ENCODE assay signal across 23 cellular contexts in genomic region chr4:41432219-41432618, GRCh38.
DNase-seq lines count a peak whose midpoint lies in the region; ATAC-seq and TF ChIP-seq lines count a peak whose summit lies in the region.
"Had no signal": no experiment of that assay in that cellular context is flagged by ENCODE, and none has a peak within 500 bp of the region (broad histone marks: within the 10 kb centered on the region; RNA-seq: fewer than 3 reads in every experiment).

No MANE protein-coding gene starts in this region.

- H3K36me3 Mint-ChIP-seq in endothelial cell (ENCODE audit: low read depth, unreplicated experiment), result peaks cover 25% of the 10 kb centered on the region
- H3K36me3 Mint-ChIP-seq in neural crest cell (ENCODE audit: low read depth), result no peaks in the 10 kb centered on the region
- no peaks in the 10 kb centered on the region for H3K36me3 Mint-ChIP-seq in CD8-positive, alpha-beta T cell
- H3K36me3 Mint-ChIP-seq: activated naive CD4-positive, alpha-beta T cell treated with anti-CD3 and anti-CD28 coated beads, Interleukin-2, amount 50 U/mL, for 72 hours; stimulated activated memory B cell treated with anti-CD40 and anti-IgM and Interleukin-4, amounts not matched to agents 10 μg/mL and 1 μg/mL and 100 μg/mL, for 72 hours had no signal

- H3K36me3 ChIP-seq in left ventricle myocardium inferior, result no peaks in the 10 kb centered on the region
- H3K36me3 ChIP-seq in CD8-positive, alpha-beta T cell (ENCODE audit: insufficient read depth, low read length), result no peaks in the 10 kb centered on the region
- H3K36me3 ChIP-seq: BLaER1, brain microvascular endothelial cell, ovary had no signal

- H3K27me3 Mint-ChIP-seq in endothelial cell (ENCODE audit: unreplicated experiment), result peaks cover 10% of the 10 kb centered on the region
- no peaks in the 10 kb centered on the region for H3K27me3 Mint-ChIP-seq in neural crest cell (ENCODE audit: low read depth)
- H3K27me3 Mint-ChIP-seq in CD8-positive, alpha-beta T cell (ENCODE audit: low read depth), result no peaks in the 10 kb centered on the region
- H3K27me3 Mint-ChIP-seq: activated CD8-positive, alpha-beta T cell treated with anti-CD3 and anti-CD28 coated beads for 36 hours; stimulated activated memory B cell treated with anti-CD40 and anti-IgM and Interleukin-4, amounts not matched to agents 10 μg/mL and 1 μg/mL and 100 μg/mL, for 72 hours had no signal

- ATAC-seq in left cardiac atrium, result no peak
- no peak for ATAC-seq in CD8-positive, alpha-beta T cell
- ATAC-seq in GM21619 (IDR thresholded peaks at IDR 0.05; ENCODE audit: unreplicated experiment), result no peak
- ATAC-seq: activated CD8-positive, alpha-beta T cell treated with anti-CD3 and anti-CD28 coated beads for 36 hours; activated naive CD4-positive, alpha-beta T cell treated with anti-CD3 and anti-CD28 coated beads, Interleukin-2, amount 50 U/mL, for 72 hours; foreskin keratinocyte; right cardiac atrium; stimulated activated memory B cell treated with anti-CD40 and anti-IgM and Interleukin-4, amounts not matched to agents 10 μg/mL and 1 μg/mL and 100 μg/mL, for 72 hours had no signal

- intact Hi-C loops in left ventricle myocardium inferior (cut with micrococcal nuclease) (no loop called here), left cardiac atrium (cut with DNase I) (no loop called here)
- intact Hi-C loops in CD8-positive, alpha-beta T cell (cut with DNase I, micrococcal nuclease), result no loop called here

- no peak overlapping the region for H3K4me3 ChIP-seq in left ventricle myocardium inferior
- no peak overlapping the region for H3K4me3 ChIP-seq in CD8-positive, alpha-beta T cell (ENCODE audit: low read depth, low read length)
- H3K4me3 ChIP-seq: BLaER1, ovary had no signal

- no peaks in the 10 kb centered on the region for H3K9me3 Mint-ChIP-seq in endothelial cell (ENCODE audit: unreplicated experiment)
- H3K9me3 Mint-ChIP-seq in neural crest cell, result no peaks in the 10 kb centered on the region
- no peaks in the 10 kb centered on the region for H3K9me3 Mint-ChIP-seq in CD8-positive, alpha-beta T cell
- H3K9me3 Mint-ChIP-seq: activated CD8-positive, alpha-beta T cell treated with anti-CD3 and anti-CD28 coated beads for 36 hours; activated naive CD4-positive, alpha-beta T cell treated with anti-CD3 and anti-CD28 coated beads, Interleukin-2, amount 50 U/mL, for 72 hours had no signal

- H3K4me1 Mint-ChIP-seq in endothelial cell (ENCODE audit: unreplicated experiment), result peaks cover 70% of the 10 kb centered on the region
- peaks cover 64% of the 10 kb centered on the region for H3K4me1 Mint-ChIP-seq in neural crest cell
- no peaks in the 10 kb centered on the region for H3K4me1 Mint-ChIP-seq in CD8-positive, alpha-beta T cell (ENCODE audit: low read depth)
- H3K4me1 Mint-ChIP-seq: stimulated activated memory B cell treated with anti-CD40 and anti-IgM and Interleukin-4, amounts not matched to agents 10 μg/mL and 1 μg/mL and 100 μg/mL, for 72 hours had no signal

- H3K4me1 ChIP-seq in left ventricle myocardium inferior, result peaks cover 97% of the 10 kb centered on the region
- H3K4me1 ChIP-seq in CD8-positive, alpha-beta T cell (ENCODE audit: insufficient read depth, low read length), result no peaks in the 10 kb centered on the region
- H3K4me1 ChIP-seq: foreskin keratinocyte had no signal

- H3K4me3 Mint-ChIP-seq in endothelial cell (ENCODE audit: unreplicated experiment) (no peak overlapping the region), neural crest cell (peak overlapping the region; percentile 5)
- no peak overlapping the region for H3K4me3 Mint-ChIP-seq in CD8-positive, alpha-beta T cell
- H3K4me3 Mint-ChIP-seq: activated CD8-positive, alpha-beta T cell treated with anti-CD3 and anti-CD28 coated beads for 36 hours; stimulated activated memory B cell treated with anti-CD40 and anti-IgM and Interleukin-4, amounts not matched to agents 10 μg/mL and 1 μg/mL and 100 μg/mL, for 72 hours had no signal

- no peak for TF ChIP-seq CTCF in left ventricle myocardium inferior (IDR thresholded peaks at IDR 0.05; ENCODE audit: borderline replicate concordance)
- no peak for TF ChIP-seq CTCF in endothelial cell (IDR thresholded peaks at IDR 0.05; ENCODE audit: unreplicated experiment)
- no peak for TF ChIP-seq CTCF in neural crest cell (conservative IDR thresholded peaks at IDR 0.05)
- TF ChIP-seq CTCF in CD8-positive, alpha-beta T cell (IDR thresholded peaks at IDR 0.05), result no peak

- CTCF ChIA-PET in CD8-positive, alpha-beta T cell (lab: Charles Lee), result no interaction called here

- no peaks in the 10 kb centered on the region for H3K27me3 ChIP-seq in left ventricle myocardium inferior (ENCODE audit: low read depth)
- H3K27me3 ChIP-seq in CD8-positive, alpha-beta T cell (ENCODE audit: insufficient read depth, low read length), result no peaks in the 10 kb centered on the region
- H3K27me3 ChIP-seq: BLaER1, brain microvascular endothelial cell, ovary had no signal

- POLR2A ChIA-PET in CD8-positive, alpha-beta T cell (lab: Charles Lee), result no interaction called here

- H3K27ac Mint-ChIP-seq in endothelial cell (ENCODE audit: unreplicated experiment) (peak overlapping the region; percentile 95), neural crest cell (ENCODE audit: unreplicated experiment) (peak overlapping the region; percentile 29)
- no peak overlapping the region for H3K27ac Mint-ChIP-seq in CD8-positive, alpha-beta T cell
- H3K27ac Mint-ChIP-seq: activated CD8-positive, alpha-beta T cell treated with anti-CD3 and anti-CD28 coated beads for 36 hours; activated naive CD4-positive, alpha-beta T cell treated with anti-CD3 and anti-CD28 coated beads, Interleukin-2, amount 50 U/mL, for 72 hours; stimulated activated memory B cell treated with anti-CD40 and anti-IgM and Interleukin-4, amounts not matched to agents 10 μg/mL and 1 μg/mL and 100 μg/mL, for 72 hours had no signal

- peaks cover 5% of the 10 kb centered on the region for H3K9me3 ChIP-seq in left ventricle myocardium inferior (replicated peaks)
- no peaks in the 10 kb centered on the region for H3K9me3 ChIP-seq in CD8-positive, alpha-beta T cell (ENCODE audit: low read length)
- H3K9me3 ChIP-seq: BLaER1, ovary had no signal

- DNase-seq in left ventricle myocardium inferior, result no peak
- DNase-seq in left cardiac atrium, result no peak
- no peak for DNase-seq in endothelial cell (ENCODE audit: low spot score)
- no peak for DNase-seq in neural crest cell (ENCODE audit: low read depth, low spot score)
- DNase-seq in CD8-positive, alpha-beta T cell, result no peak
- no peak for DNase-seq in NCI-H187 treated with DMSO at 0.1 percent for 48 hours (lab: John Stamatoyannopoulos, UW)
- no peak for DNase-seq in stimulated activated CD4-positive, alpha-beta T cell treated with anti-CD3 and anti-CD28 coated beads, Interleukin-15, amount 100 ng/mL, for 24 hours
- DNase-seq: activated CD8-positive, alpha-beta T cell treated with anti-CD3 and anti-CD28 coated beads for 36 hours; activated T-cell treated with anti-CD3 and anti-CD28 coated beads, Interleukin-2, amount 50 U/mL, for 48 hours; NCI-H1436; NCI-H2171 treated with DMSO at 0.1 percent for 48 hours; NCI-H526 treated with DMSO at 0.1 percent for 48 hours; ovary; right cardiac atrium; SHP77 treated with DMSO at 0.1 percent for 48 hours; T-helper 2 cell had no signal

- peak overlapping the region; percentile 82 for H3K27ac ChIP-seq in left ventricle myocardium inferior (replicated peaks)
- no peak overlapping the region for H3K27ac ChIP-seq in CD8-positive, alpha-beta T cell (ENCODE audit: low read depth, low read length)
- H3K27ac ChIP-seq: BLaER1, brain microvascular endothelial cell, epithelial cell of prostate, foreskin keratinocyte, ovary had no signal
